ENCODE assay signal across 1 cellular context in the genomic region with DNA sequence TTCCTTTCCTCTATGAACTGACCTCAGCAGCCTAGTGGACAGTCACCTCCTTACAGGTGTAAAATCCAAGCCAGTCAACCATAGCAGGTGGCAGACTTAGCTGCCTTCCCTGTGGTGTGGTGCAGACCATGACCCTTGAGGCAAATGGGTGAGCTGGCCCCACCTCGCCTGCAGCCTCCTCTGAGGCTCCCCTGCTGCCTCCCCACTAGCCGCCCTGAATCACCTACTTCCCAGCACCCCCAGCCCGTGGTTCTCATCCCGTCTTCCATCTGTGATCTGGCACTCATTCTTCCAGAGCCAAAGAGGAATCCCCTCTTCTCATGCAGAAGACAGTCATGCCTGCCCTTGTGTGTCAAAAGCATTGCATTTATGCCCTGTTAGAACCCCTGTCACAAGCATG.
TF ChIP-seq lines count a peak whose summit lies in the region.

No MANE protein-coding gene starts in this region.

TF ChIP-seq in GM12878, 131 proteins besides CTCF, POLR2A, EP300 and RAD21:
- TF ChIP-seq IRF4 (IDR thresholded peaks at IDR 0.05; ENCODE audit: low read depth, low read length) (no peak), RBBP5 (conservative IDR thresholded peaks at IDR 0.05) (no peak), MEF2A (IDR thresholded peaks at IDR 0.05; ENCODE audit: insufficient read depth, low read depth, low read length) (no peak), ETV6 (conservative IDR thresholded peaks at IDR 0.05 in 1 of 2, IDR thresholded peaks at IDR 0.05 in 1 of 2; ENCODE audit: borderline replicate concordance in 1 of 2, low read depth in 1 of 2) (no peak), SMC3 (IDR thresholded peaks at IDR 0.05; ENCODE audit: borderline replicate concordance, low read length) (no peak), MTA2 (IDR thresholded peaks at IDR 0.05; ENCODE audit: low read depth) (no peak), BACH1 (IDR thresholded peaks at IDR 0.05; ENCODE audit: borderline replicate concordance) (no peak), ZBED1 (IDR thresholded peaks at IDR 0.05; ENCODE audit: borderline replicate concordance) (no peak)
